Comparison of ENCODE assay signal across 14 cellular contexts in genomic region chr9:90914196-90914595, GRCh38.
"Had no signal": no experiment of that assay in that cellular context is flagged by ENCODE, and none has a peak within 500 bp of the region (broad histone marks: within the 10 kb centered on the region; RNA-seq: fewer than 3 reads in every experiment).

No MANE protein-coding gene starts in this region.

- H3K4me3 Mint-ChIP-seq: activated CD4-positive, alpha-beta T cell treated with anti-CD3 and anti-CD28 coated beads for 36 hours; activated CD4-positive, alpha-beta T cell treated with anti-CD3 and anti-CD28 coated beads, Interleukin-2, amount 10 ng/mL, durations not matched to agents 7 days and 5 days; activated CD8-positive, alpha-beta T cell treated with anti-CD3 and anti-CD28 coated beads, Interleukin-2, amount 10 ng/mL, durations not matched to agents 7 days and 5 days; activated naive CD4-positive, alpha-beta T cell treated with anti-CD3 and anti-CD28 coated beads for 36 hours; activated T-cell treated with anti-CD3 and anti-CD28 coated beads, Interleukin-2, amount 50 U/mL, for 4 hours; activated T-helper 1 cell treated with anti-CD3 and anti-CD28 coated beads, Interleukin-12 subunit alpha, Interleukin-12 subunit beta, Interleukin-2, Interleukin-4 antibody, amounts not matched to agents 30 ng/mL and 10 ng/mL and 1 ng/mL, durations not matched to agents 14 hours and 24 hours and 36 hours; central memory CD8-positive, alpha-beta T cell; T-cell; T-helper 17 cell; WTC11 had no signal

- H3K27me3 ChIP-seq: brain microvascular endothelial cell, Peyer's patch had no signal

- H3K27me3 Mint-ChIP-seq: activated CD4-positive, alpha-beta T cell treated with anti-CD3 and anti-CD28 coated beads for 36 hours; activated CD4-positive, alpha-beta T cell treated with anti-CD3 and anti-CD28 coated beads, Interleukin-2, amount 10 ng/mL, durations not matched to agents 7 days and 5 days; central memory CD8-positive, alpha-beta T cell; T-cell; T-helper 17 cell had no signal

- H3K9me3 ChIP-seq: Peyer's patch had no signal

- H3K4me1 ChIP-seq: Peyer's patch had no signal

- DNase-seq: NCI-H187 treated with DMSO at 0.1 percent for 48 hours had no signal

- H3K36me3 Mint-ChIP-seq: activated naive CD4-positive, alpha-beta T cell treated with anti-CD3 and anti-CD28 coated beads, Interleukin-2, amount 50 U/mL, for 72 hours; T-cell; WTC11 had no signal

- H3K4me1 Mint-ChIP-seq: activated CD4-positive, alpha-beta T cell treated with anti-CD3 and anti-CD28 coated beads for 36 hours; activated CD4-positive, alpha-beta T cell treated with anti-CD3 and anti-CD28 coated beads, Interleukin-2, amount 10 ng/mL, durations not matched to agents 7 days and 5 days; central memory CD8-positive, alpha-beta T cell; T-cell; T-helper 17 cell; WTC11 had no signal

- H3K27ac Mint-ChIP-seq: activated CD4-positive, alpha-beta T cell treated with anti-CD3 and anti-CD28 coated beads for 36 hours; activated CD4-positive, alpha-beta T cell treated with anti-CD3 and anti-CD28 coated beads, Interleukin-2, amount 10 ng/mL, durations not matched to agents 7 days and 5 days; activated CD8-positive, alpha-beta T cell treated with anti-CD3 and anti-CD28 coated beads, Interleukin-2, amount 10 ng/mL, durations not matched to agents 7 days and 5 days; activated naive CD4-positive, alpha-beta T cell treated with anti-CD3 and anti-CD28 coated beads for 36 hours; activated naive CD4-positive, alpha-beta T cell treated with anti-CD3 and anti-CD28 coated beads, Interleukin-2, amount 50 U/mL, for 72 hours; activated T-helper 1 cell treated with anti-CD3 and anti-CD28 coated beads, Interleukin-12 subunit alpha, Interleukin-12 subunit beta, Interleukin-2, Interleukin-4 antibody, amounts not matched to agents 30 ng/mL and 10 ng/mL and 1 ng/mL, durations not matched to agents 14 hours and 24 hours and 36 hours; T-cell; T-helper 17 cell; WTC11 had no signal

- H3K27ac ChIP-seq: brain microvascular endothelial cell, Peyer's patch had no signal

- H3K4me3 ChIP-seq: Peyer's patch had no signal

- H3K9me3 Mint-ChIP-seq: activated CD4-positive, alpha-beta T cell treated with anti-CD3 and anti-CD28 coated beads, Interleukin-2, amount 10 ng/mL, durations not matched to agents 7 days and 5 days; activated naive CD4-positive, alpha-beta T cell treated with anti-CD3 and anti-CD28 coated beads for 36 hours; activated naive CD4-positive, alpha-beta T cell treated with anti-CD3 and anti-CD28 coated beads, Interleukin-2, amount 50 U/mL, for 72 hours; activated T-cell treated with anti-CD3 and anti-CD28 coated beads, Interleukin-2, amount 50 U/mL, for 4 hours; activated T-helper 1 cell treated with anti-CD3 and anti-CD28 coated beads, Interleukin-12 subunit alpha, Interleukin-12 subunit beta, Interleukin-2, Interleukin-4 antibody, amounts not matched to agents 30 ng/mL and 10 ng/mL and 1 ng/mL, durations not matched to agents 14 hours and 24 hours and 36 hours; central memory CD8-positive, alpha-beta T cell; T-cell; WTC11 had no signal

- H3K36me3 ChIP-seq: brain microvascular endothelial cell, Peyer's patch had no signal
